Comparison of ENCODE assay signal across 10 cellular contexts in the genomic region with DNA sequence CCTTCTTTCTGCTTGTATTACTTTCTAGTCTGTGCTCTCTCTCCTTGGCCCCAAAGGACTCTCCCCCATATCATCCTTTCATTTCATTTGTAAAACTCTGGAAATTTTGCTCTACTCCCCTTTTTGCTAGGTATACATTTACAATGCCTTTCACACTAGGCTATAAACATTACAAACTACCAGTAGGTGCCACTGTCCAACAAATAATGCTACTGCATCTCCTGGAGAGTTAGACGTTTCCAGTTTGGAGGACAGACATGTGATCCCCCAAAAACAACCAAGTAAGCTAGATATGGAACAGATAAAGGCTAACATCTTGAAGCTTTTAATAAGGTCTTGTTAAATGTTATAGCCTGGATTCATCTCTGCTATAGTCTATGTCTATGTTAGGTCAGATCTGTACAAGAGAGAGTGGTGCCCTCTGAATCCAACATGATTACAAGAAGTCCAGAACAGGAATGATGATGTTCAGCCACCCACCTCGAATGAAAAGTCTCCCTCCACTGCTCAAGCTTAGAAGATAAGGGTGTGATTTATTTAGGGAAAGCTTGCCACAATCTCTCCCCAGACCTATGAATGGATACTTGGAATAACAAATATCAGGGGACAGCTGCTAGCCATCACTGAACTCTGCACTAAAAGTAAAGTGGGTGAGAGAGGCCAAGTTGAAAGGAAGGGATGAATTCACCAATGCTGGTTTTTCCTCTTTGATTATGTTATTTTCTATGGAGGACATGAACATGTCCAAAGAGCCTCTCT. TPM values are rescaled to one million over a fixed set of nuclear protein-coding genes. Genes with fewer than 3 reads are reported as not detected.
A peak's percentile ranks its signal among the peaks of the same experiment; 100 is the strongest.
DNase-seq lines count a peak whose midpoint lies in the region; ATAC-seq, FAIRE-seq and TF ChIP-seq lines count a peak whose summit lies in the region.
"Had no signal": no experiment of that assay in that cellular context is flagged by ENCODE, and none has a peak within 500 bp of the region (broad histone marks: within the 10 kb centered on the region; RNA-seq: fewer than 3 reads in every experiment).

No MANE protein-coding gene starts in this region.

- H3K4me2 ChIP-seq in endothelial cell of umbilical vein (ENCODE audit: insufficient read depth, low read length) (no peak overlapping the region), neural progenitor cell (no peak overlapping the region), mesendoderm (ENCODE audit: low read length) (no peak overlapping the region)

- peak; percentile 7 for DNase-seq in GM03348 (ENCODE audit: low spot score)
- peak; percentile 13 for DNase-seq in M059J (ENCODE audit: low read depth)
- peak; percentile 24 for DNase-seq in endothelial cell of umbilical vein (ENCODE audit: low read depth, low spot score)
- peak; percentile 21 for DNase-seq in neural progenitor cell (ENCODE audit: low spot score)
- no peak for DNase-seq in mesendoderm
- DNase-seq: activated naive CD4-positive, alpha-beta T cell treated with anti-CD3 and anti-CD28 coated beads for 36 hours had no signal

- intact Hi-C loops in endothelial cell of umbilical vein (cut with micrococcal nuclease): loop anchor here (1.0 kb wide), 1 partner anchor 571 kb away; no protein-coding TSS in a partner anchor

- H3K9me3 ChIP-seq in endothelial cell of umbilical vein (replicated peaks; ENCODE audit: control insufficient read depth, insufficient read depth, low read length): no peaks in the 10 kb centered on the region
- no peaks in the 10 kb centered on the region for H3K9me3 ChIP-seq in neural progenitor cell (ENCODE audit: low read depth)

- H3K18ac ChIP-seq in mesendoderm (ENCODE audit: low read length): no peak overlapping the region

- H3K9me1 ChIP-seq in endothelial cell of umbilical vein (replicated peaks; ENCODE audit: control insufficient read depth, extremely low read depth, insufficient read depth, low read length): no peaks in the 10 kb centered on the region

- no CpG with 5 or more reads among the region's 2 CpGs for WGBS in mesendoderm (ENCODE audit: extremely low coverage, insufficient coverage, low lambda C conversion rate)

- H3K23ac ChIP-seq in mesendoderm (ENCODE audit: low read length): no peak overlapping the region

- TF ChIP-seq CTCF in endothelial cell of umbilical vein (IDR thresholded peaks at IDR 0.05; ENCODE audit: extremely low read depth in 1 of 2, insufficient read depth in 1 of 2, low read depth in 1 of 2, low read length in 2 of 2) (peak in 1 of 2 donors; percentile 3), neural progenitor cell (IDR thresholded peaks at IDR 0.05) (peak; percentile 40)

- peaks cover 18% of the 10 kb centered on the region for H3K36me3 Mint-ChIP-seq in neural progenitor cell

- H2BK120ac ChIP-seq in mesendoderm (ENCODE audit: low read depth, low read length): no peak overlapping the region

- CTCF ChIA-PET in endothelial cell of umbilical vein (lab: Charles Lee): interaction anchor here (0.6 to 2.4 kb wide), 9 partner anchors 10 to 623 kb away, joined by 3 to 10 read pairs (median 4); no protein-coding TSS in a partner anchor

- H2AFZ ChIP-seq in endothelial cell of umbilical vein (ENCODE audit: low read depth, low read length) (no peak overlapping the region), neural progenitor cell (replicated peaks) (no peak overlapping the region)

- H3K27ac Mint-ChIP-seq in neural progenitor cell: no peak overlapping the region
- H3K27ac Mint-ChIP-seq: activated naive CD4-positive, alpha-beta T cell treated with anti-CD3 and anti-CD28 coated beads for 36 hours; naive thymus-derived CD8-positive, alpha-beta T cell had no signal

- no peaks in the 10 kb centered on the region for H3K9me3 Mint-ChIP-seq in neural progenitor cell
- H3K9me3 Mint-ChIP-seq: activated naive CD4-positive, alpha-beta T cell treated with anti-CD3 and anti-CD28 coated beads for 36 hours; naive thymus-derived CD8-positive, alpha-beta T cell had no signal

- POLR2A ChIA-PET in endothelial cell of umbilical vein (lab: Charles Lee): interaction anchor here (0.8 kb wide), 1 partner anchor 14 kb away, joined by 8 read pairs; a partner anchor contains a TSS

- H3K27ac ChIP-seq in endothelial cell of umbilical vein (ENCODE audit: insufficient read depth, low read depth, low read length): no peak overlapping the region
- H3K27ac ChIP-seq in neural progenitor cell: no peak overlapping the region
- no peak overlapping the region for H3K27ac ChIP-seq in mesendoderm (ENCODE audit: low read depth, low read length)

- H2BK15ac ChIP-seq in mesendoderm (replicated peaks; ENCODE audit: low read depth): no peak overlapping the region

- H3K79me1 ChIP-seq in mesendoderm (ENCODE audit: low read length): no peaks in the 10 kb centered on the region

- FAIRE-seq in endothelial cell of umbilical vein (lab: Jason Lieb, UNC): no peak

- H3K27me3 Mint-ChIP-seq in neural progenitor cell (ENCODE audit: insufficient read depth, low read depth): no peaks in the 10 kb centered on the region
- H3K27me3 Mint-ChIP-seq: naive thymus-derived CD8-positive, alpha-beta T cell had no signal

- no peaks in the 10 kb centered on the region for H3K4me1 ChIP-seq in endothelial cell of umbilical vein (ENCODE audit: control insufficient read depth, extremely low read depth, insufficient read depth, low read length)
- H3K4me1 ChIP-seq in neural progenitor cell: peaks cover 3% of the 10 kb centered on the region
- no peaks in the 10 kb centered on the region for H3K4me1 ChIP-seq in mesendoderm (ENCODE audit: control insufficient read depth, low read depth, low read length)

- no peak overlapping the region for H3K4me3 Mint-ChIP-seq in neural progenitor cell
- H3K4me3 Mint-ChIP-seq: activated naive CD4-positive, alpha-beta T cell treated with anti-CD3 and anti-CD28 coated beads for 36 hours; naive thymus-derived CD8-positive, alpha-beta T cell had no signal

- no peak overlapping the region for H3K56ac ChIP-seq in mesendoderm (ENCODE audit: low read length)

- H3K9ac ChIP-seq in endothelial cell of umbilical vein (replicated peaks; ENCODE audit: extremely low read depth, insufficient read depth, low read length) (no peak overlapping the region), neural progenitor cell (no peak overlapping the region), mesendoderm (ENCODE audit: low read length) (no peak overlapping the region)

- no peak for TF ChIP-seq POLR2A in endothelial cell of umbilical vein (IDR thresholded peaks at IDR 0.05; ENCODE audit: low read depth, low read length)

- H4K8ac ChIP-seq in mesendoderm (ENCODE audit: low read depth, low read length): no peak overlapping the region

- H3K4me3 ChIP-seq in endothelial cell of umbilical vein (replicated peaks in 1 of 3; ENCODE audit: insufficient read depth in 1 of 3, low read depth in 1 of 3, low read length in 3 of 3): no peak overlapping the region
- H3K4me3 ChIP-seq in neural progenitor cell: no peak overlapping the region
- H3K4me3 ChIP-seq in mesendoderm (ENCODE audit: low read length): no peak overlapping the region

- no peak overlapping the region for H3K4ac ChIP-seq in mesendoderm (ENCODE audit: low read depth, low read length)

- H3K36me3 ChIP-seq in endothelial cell of umbilical vein (ENCODE audit: control insufficient read depth in 2 of 2, extremely low read depth in 1 of 2, insufficient read depth in 2 of 2, low read length in 2 of 2) (peaks cover 5 to 6% of the 10 kb centered on the region in 2 experiments), neural progenitor cell (peaks cover 36% of the 10 kb centered on the region), mesendoderm (ENCODE audit: control insufficient read depth, insufficient read depth, low read length) (no peaks in the 10 kb centered on the region)

- ATAC-seq in HG03565 (IDR thresholded peaks at IDR 0.05; ENCODE audit: unreplicated experiment) (no peak), GM21737 (IDR thresholded peaks at IDR 0.05; ENCODE audit: unreplicated experiment) (no peak), HG03025 (IDR thresholded peaks at IDR 0.05; ENCODE audit: low FRiP score, unreplicated experiment) (no peak)
- ATAC-seq: naive thymus-derived CD8-positive, alpha-beta T cell had no signal

- no peak overlapping the region for H4K5ac ChIP-seq in mesendoderm (ENCODE audit: low read length)

- H3K4me1 Mint-ChIP-seq in neural progenitor cell: peaks cover 9% of the 10 kb centered on the region

- H3K79me2 ChIP-seq in endothelial cell of umbilical vein (ENCODE audit: control insufficient read depth, insufficient read depth, low read length) (no peaks in the 10 kb centered on the region), neural progenitor cell (ENCODE audit: low read depth) (peaks cover 12% of the 10 kb centered on the region), mesendoderm (ENCODE audit: control insufficient read depth, insufficient read depth, low read length) (no peaks in the 10 kb centered on the region)

- H3F3A ChIP-seq in neural progenitor cell (ENCODE audit: low read depth): no peaks in the 10 kb centered on the region

- H2BK5ac ChIP-seq in mesendoderm (ENCODE audit: low read length): no peak overlapping the region

- BruUV-seq in endothelial cell of umbilical vein (replicated peaks; lab: Mats Ljungman, UMichigan): no TSS peak

- dilution Hi-C loops in endothelial cell of umbilical vein (cut with MboI; ENCODE audit: extremely low pct_ligation_motif_present, low sequenced_read_pairs): no loop called here

- H3K27me3 ChIP-seq in endothelial cell of umbilical vein (ENCODE audit: control insufficient read depth in 2 of 2, insufficient read depth in 2 of 2, low read length in 2 of 2) (no peaks in the 10 kb centered on the region), neural progenitor cell (no peaks in the 10 kb centered on the region), mesendoderm (ENCODE audit: insufficient read depth, low read length, poor library complexity) (no peaks in the 10 kb centered on the region)

- H4K20me1 ChIP-seq in endothelial cell of umbilical vein (replicated peaks; ENCODE audit: control insufficient read depth, extremely low read depth, insufficient read depth, low read length) (no peaks in the 10 kb centered on the region), neural progenitor cell (ENCODE audit: low read depth) (peaks cover 19% of the 10 kb centered on the region)

- no peak overlapping the region for H2AK5ac ChIP-seq in mesendoderm (ENCODE audit: low read length)

TF ChIP-seq in endothelial cell of umbilical vein, 7 proteins besides CTCF, POLR2A, EP300 and RAD21 (continues in another document):
- no peak for TF ChIP-seq EZH2 (IDR thresholded peaks at IDR 0.05; ENCODE audit: borderline replicate concordance, low read depth, low read length, severe bottlenecking)

RNA-seq across cellular contexts. Expression of a gene that starts 14.3 kb away (rescaled TPM):
- 2.8 and 5.0 TPM in 2 replicates for total RNA-seq in M059J (2014; rRNA removed; shearing (Covaris generic))
- total RNA-seq in endothelial cell of umbilical vein (23.6 and 26.3 TPM in 2 replicates), neural progenitor cell (ENCODE audit: low replicate concordance) (55.5 and 66.4 TPM in 2 replicates)
- 2.8 and 4.8 TPM in 2 replicates for polyA plus RNA-seq in endothelial cell of umbilical vein
- polyA plus RNA-seq in endothelial cell of umbilical vein (2011; cell fraction: cytosol; rRNA removed): 3.0 and 3.3 TPM in 2 replicates
- 12.1 and 16.7 TPM in 2 replicates for polyA plus RNA-seq in endothelial cell of umbilical vein (2011; cell fraction: nucleus; rRNA removed)
- 9.4 and 11.4 TPM in 2 replicates for polyA plus RNA-seq in endothelial cell of umbilical vein (2012)
- polyA minus RNA-seq in endothelial cell of umbilical vein: 4.8 and 6.8 TPM in 2 replicates
- polyA minus RNA-seq in endothelial cell of umbilical vein (2011; cell fraction: cytosol; rRNA and poly(A)+ RNA removed): 4.3 TPM
- 14.1 and 15.8 TPM in 2 replicates for polyA minus RNA-seq in endothelial cell of umbilical vein (2011; cell fraction: nucleus; rRNA and poly(A)+ RNA removed)
- polyA plus RNA-seq in mesendoderm (2013, experiment 1 of 2): 12.1 TPM
- 12.3 TPM for polyA plus RNA-seq in mesendoderm (2013, experiment 2 of 2)
